18 cellular contexts compared by ENCODE assay signal in genomic region chr12:28033538-28033915, GRCh38.
DNase-seq lines count a peak whose midpoint lies in the region; ATAC-seq and TF ChIP-seq lines count a peak whose summit lies in the region.
"Had no signal": no experiment of that assay in that cellular context is flagged by ENCODE, and none has a peak within 500 bp of the region (broad histone marks: within the 10 kb centered on the region; RNA-seq: fewer than 3 reads in every experiment).

No MANE protein-coding gene starts in this region.

- no peak for TF ChIP-seq CTCF in RWPE2 (IDR thresholded peaks at IDR 0.05; ENCODE audit: poor library complexity, severe bottlenecking)
- no peak for TF ChIP-seq CTCF in fibroblast of lung (conservative IDR thresholded peaks at IDR 0.05 in 1 of 2, IDR thresholded peaks at IDR 0.05 in 1 of 2; ENCODE audit: low read depth in 1 of 2, low read length in 2 of 2)
- no peak for TF ChIP-seq CTCF in smooth muscle cell (IDR thresholded peaks at IDR 0.05; ENCODE audit: borderline replicate concordance, insufficient read depth, poor library complexity, severe bottlenecking)

- H3K4me2 ChIP-seq in fibroblast of lung (ENCODE audit: extremely low read depth, insufficient read depth, low read length): no peak overlapping the region
- peak overlapping the region; percentile 9 for H3K4me2 ChIP-seq in smooth muscle cell
- H3K4me2 ChIP-seq: BLaER1 treated with 17β-estradiol and CSF1 and Interleukin-3, amounts not matched to agents 10 nM and 100 nM had no signal

- no peaks in the 10 kb centered on the region for H4K20me1 ChIP-seq in fibroblast of lung (ENCODE audit: control insufficient read depth, extremely low read depth, insufficient read depth, low read length)
- no peaks in the 10 kb centered on the region for H4K20me1 ChIP-seq in smooth muscle cell (ENCODE audit: low read depth)
- H4K20me1 ChIP-seq: BLaER1 treated with 17β-estradiol and CSF1 and Interleukin-3, amounts not matched to agents 10 nM and 100 nM had no signal

- WGBS in smooth muscle cell (ENCODE audit: low lambda C conversion rate): 85% methylated on average over 2 of the region's 2 CpGs

- H3K79me2 ChIP-seq in fibroblast of lung (ENCODE audit: control insufficient read depth, insufficient read depth, low read length) (no peaks in the 10 kb centered on the region), smooth muscle cell (ENCODE audit: low read depth) (no peaks in the 10 kb centered on the region)

- peak; percentile 65 for DNase-seq in HCEC 1CT
- DNase-seq in RWPE2 (ENCODE audit: low spot score): no peak
- peak; percentile 18 to 70 for DNase-seq in fibroblast of lung (ENCODE audit: low read depth in 2 of 2)
- DNase-seq in smooth muscle cell (lab: John Stamatoyannopoulos, UW; ENCODE audit: unreplicated experiment): no peak
- DNase-seq in HuH-7 (ENCODE audit: low spot score): no peak
- DNase-seq in NCI-H1930 (lab: John Stamatoyannopoulos, UW): no peak
- DNase-seq: activated CD4-positive, CD25-positive, alpha-beta regulatory T cell; activated naive CD8-positive, alpha-beta T cell treated with anti-CD3 and anti-CD28 coated beads, Interleukin-2, amount 50 U/mL, for 24 hours; effector CD4-positive, alpha-beta T cell; left lung; NCI-H1694 treated with DMSO at 0.1 percent for 48 hours; NCI-H446 treated with DMSO at 0.1 percent for 48 hours; occipital lobe; SIG-M5; stimulated activated CD4-positive, alpha-beta T cell treated with anti-CD3 and anti-CD28 coated beads, Interleukin-4, amount 100 ng/mL, for 4 hours; stimulated activated CD8-positive, alpha-beta memory T cell treated with anti-CD3 and anti-CD28 coated beads, Interleukin-4, amount 100 ng/mL, for 48 hours had no signal

- H3K27me3 ChIP-seq in RWPE2 (ENCODE audit: insufficient read depth, poor library complexity, severe bottlenecking): no peaks in the 10 kb centered on the region
- no peaks in the 10 kb centered on the region for H3K27me3 ChIP-seq in fibroblast of lung (ENCODE audit: control insufficient read depth, insufficient read depth, low read length)
- H3K27me3 ChIP-seq in smooth muscle cell (ENCODE audit: low read depth): no peaks in the 10 kb centered on the region
- H3K27me3 ChIP-seq: BLaER1 treated with 17β-estradiol and CSF1 and Interleukin-3, amounts not matched to agents 10 nM and 100 nM; left lung had no signal

- H3K4me3 ChIP-seq in RWPE2 (ENCODE audit: severe bottlenecking): no peak overlapping the region
- H3K4me3 ChIP-seq in fibroblast of lung (replicated peaks in 1 of 4; ENCODE audit: control extremely low read depth in 1 of 4, insufficient read depth in 1 of 4, low read depth in 3 of 4, low read length in 4 of 4): no peak overlapping the region
- H3K4me3 ChIP-seq in smooth muscle cell: no peak overlapping the region
- H3K4me3 ChIP-seq: BLaER1 treated with 17β-estradiol and CSF1 and Interleukin-3, amounts not matched to agents 10 nM and 100 nM; left lung had no signal

- H2AFZ ChIP-seq in fibroblast of lung (ENCODE audit: low read length) (no peak overlapping the region), smooth muscle cell (ENCODE audit: low read depth) (no peak overlapping the region)

- H3K9ac ChIP-seq in fibroblast of lung (ENCODE audit: insufficient read depth, low read length): no peak overlapping the region
- peak overlapping the region; percentile 82 for H3K9ac ChIP-seq in smooth muscle cell (ENCODE audit: low read depth)
- H3K9ac ChIP-seq: BLaER1 treated with 17β-estradiol and CSF1 and Interleukin-3, amounts not matched to agents 10 nM and 100 nM had no signal

- H3K36me3 ChIP-seq in RWPE2 (ENCODE audit: low read depth) (no peaks in the 10 kb centered on the region), fibroblast of lung (ENCODE audit: control insufficient read depth, insufficient read depth, low read length) (no peaks in the 10 kb centered on the region), smooth muscle cell (ENCODE audit: low read depth) (no peaks in the 10 kb centered on the region)
- H3K36me3 ChIP-seq: BLaER1 treated with 17β-estradiol and CSF1 and Interleukin-3, amounts not matched to agents 10 nM and 100 nM; left lung had no signal

- H3F3A ChIP-seq in smooth muscle cell (ENCODE audit: low read depth): no peaks in the 10 kb centered on the region

- H3K4me1 ChIP-seq in RWPE2 (ENCODE audit: insufficient read depth, poor library complexity, severe bottlenecking) (peaks cover 42% of the 10 kb centered on the region), fibroblast of lung (ENCODE audit: control insufficient read depth, extremely low read depth, insufficient read depth, low read length) (peaks cover 2% of the 10 kb centered on the region), smooth muscle cell (ENCODE audit: low read depth) (peaks cover 6% of the 10 kb centered on the region)
- H3K4me1 ChIP-seq: BLaER1 treated with 17β-estradiol and CSF1 and Interleukin-3, amounts not matched to agents 10 nM and 100 nM; left lung had no signal

- peak overlapping the region; percentile 97 for H3K27ac ChIP-seq in RWPE2 (ENCODE audit: poor library complexity, severe bottlenecking)
- no peak overlapping the region for H3K27ac ChIP-seq in fibroblast of lung (ENCODE audit: insufficient read depth, low read length)
- H3K27ac ChIP-seq in smooth muscle cell (ENCODE audit: low read depth): peak overlapping the region; percentile 97
- H3K27ac ChIP-seq: BLaER1 treated with 17β-estradiol and CSF1 and Interleukin-3, amounts not matched to agents 10 nM and 100 nM; left lung had no signal

- peak; percentile 74 for ATAC-seq in RWPE2 (ENCODE audit: low read depth)
- ATAC-seq in HG02973 (IDR thresholded peaks at IDR 0.05; ENCODE audit: unreplicated experiment): no peak
- ATAC-seq: activated naive CD8-positive, alpha-beta T cell treated with anti-CD3 and anti-CD28 coated beads, Interleukin-2, amount 50 U/mL, for 24 hours; left lung had no signal

- H3K9me3 ChIP-seq in RWPE2 (ENCODE audit: severe bottlenecking): no peaks in the 10 kb centered on the region
- no peaks in the 10 kb centered on the region for H3K9me3 ChIP-seq in fibroblast of lung (ENCODE audit: control insufficient read depth, insufficient read depth, low read depth, low read length)
- H3K9me3 ChIP-seq in smooth muscle cell (replicated peaks; ENCODE audit: low read depth): no peaks in the 10 kb centered on the region
- H3K9me3 ChIP-seq: BLaER1 treated with 17β-estradiol and CSF1 and Interleukin-3, amounts not matched to agents 10 nM and 100 nM; left lung had no signal

Comparison
In these comparisons a context has a peak if more than half of its experiments do, and no peak if none do; other contexts are left out.
1. DNase-seq: peak in HCEC 1CT (single experiment) and fibroblast of lung (2 of 2); none in RWPE2 (single experiment), smooth muscle cell (single experiment), HuH-7 (single experiment) and NCI-H1930 (0 of 2).